ENCODE assay signal across 17 cellular contexts in the genomic region with DNA sequence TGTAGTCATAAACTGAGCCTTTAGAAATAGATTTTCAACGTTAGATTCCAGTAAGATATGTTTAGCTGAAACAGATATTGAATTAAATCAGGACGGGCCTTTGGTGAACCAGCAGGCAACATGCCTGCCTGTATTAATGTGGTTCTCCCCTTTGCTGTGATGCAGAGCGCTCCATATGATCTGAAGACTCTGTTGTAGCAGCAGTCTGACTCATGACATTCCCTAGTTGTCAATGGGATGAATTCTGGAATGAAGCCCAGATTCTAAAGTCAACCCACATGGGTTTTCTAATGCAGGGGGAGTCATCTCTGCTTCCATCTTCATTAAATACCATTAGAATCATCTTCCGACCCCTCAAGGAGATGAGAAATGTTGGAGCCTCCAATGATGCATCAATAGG.
DNase-seq lines count a peak whose midpoint lies in the region; ATAC-seq and TF ChIP-seq lines count a peak whose summit lies in the region.
"Had no signal": no experiment of that assay in that cellular context is flagged by ENCODE, and none has a peak within 500 bp of the region (broad histone marks: within the 10 kb centered on the region; RNA-seq: fewer than 3 reads in every experiment).

No MANE protein-coding gene starts in this region.

- BruUV-seq in OCI-LY7 (replicated peaks; lab: Mats Ljungman, UMichigan), result no TSS peak

- H3K36me3 ChIP-seq in BJ (ENCODE audit: control insufficient read depth, insufficient read depth, low read length) (no peaks in the 10 kb centered on the region), OCI-LY7 (ENCODE audit: insufficient read depth, low read length) (no peaks in the 10 kb centered on the region)
- H3K36me3 ChIP-seq: spleen, vagina had no signal

- no peaks in the 10 kb centered on the region for H3K79me2 ChIP-seq in OCI-LY7 (ENCODE audit: insufficient read depth, low read depth, low read length)

- H3K4me3 ChIP-seq in BJ (ENCODE audit: low read depth, low read length) (no peak overlapping the region), epithelial cell of esophagus (ENCODE audit: low read length) (no peak overlapping the region), OCI-LY7 (ENCODE audit: low read depth, low read length, poor library complexity, severe bottlenecking) (no peak overlapping the region)
- H3K4me3 ChIP-seq: body of pancreas, spleen, vagina had no signal

- POLR2A ChIA-PET in BJ (lab: Charles Lee) (no interaction called here), OCI-LY7 (lab: Charles Lee) (no interaction called here)

- CTCF ChIA-PET in BJ (lab: Yijun Ruan, JAX), result no interaction called here
- CTCF ChIA-PET in OCI-LY7 (lab: Charles Lee; ENCODE audit: unreplicated experiment), result no interaction called here

- in situ Hi-C loops in GM13976 (cut with MboI; ENCODE audit: low sequenced_read_pairs, unreplicated experiment), result no loop called here

- no peaks in the 10 kb centered on the region for H3K9me3 ChIP-seq in OCI-LY7 (ENCODE audit: low read length)
- H3K9me3 ChIP-seq: body of pancreas, spleen, vagina had no signal

- no peak for ATAC-seq in GM21717 (IDR thresholded peaks at IDR 0.05; ENCODE audit: unreplicated experiment)
- ATAC-seq: body of pancreas, Panc1 had no signal

- no peaks in the 10 kb centered on the region for H3K27me3 ChIP-seq in BJ (ENCODE audit: control insufficient read depth, insufficient read depth, low read length)
- H3K27me3 ChIP-seq: body of pancreas, spleen, vagina had no signal

- intact Hi-C loops in OCI-LY7 (cut with micrococcal nuclease; ENCODE audit: unreplicated experiment), result no loop called here

- no peaks in the 10 kb centered on the region for H3K9me2 ChIP-seq in OCI-LY7 (ENCODE audit: insufficient read depth, low read length)

- H3K4me1 ChIP-seq in OCI-LY7 (ENCODE audit: insufficient read depth, low read length, poor library complexity, severe bottlenecking), result no peaks in the 10 kb centered on the region
- H3K4me1 ChIP-seq: body of pancreas, spleen, vagina had no signal

- peak; percentile 18 for DNase-seq in BJ (ENCODE audit: low read depth)
- peak; percentile 85 for DNase-seq in HT1080 (ENCODE audit: low read depth)
- peak; percentile 39 for DNase-seq in epithelial cell of esophagus (ENCODE audit: low read depth)
- peak; percentile 76 for DNase-seq in non-pigmented ciliary epithelial cell (ENCODE audit: low read depth)
- DNase-seq in OCI-M2 (lab: John Stamatoyannopoulos, UW; ENCODE audit: unreplicated experiment), result no peak
- DNase-seq in GM13976 (ENCODE audit: low spot score), result no peak
- DNase-seq in OCI-LY7 (ENCODE audit: low spot score), result no peak
- DNase-seq: activated B cell treated with CpG ODN at 0.5 μM for 24 hours, activated gamma-delta T cell, body of pancreas, NCI-H524, occipital lobe, spleen, T-helper 1 cell had no signal

- no peak overlapping the region for H3K27ac ChIP-seq in OCI-LY7 (ENCODE audit: low read depth, low read length, poor library complexity, severe bottlenecking)
- H3K27ac ChIP-seq: body of pancreas, spleen, vagina had no signal

- no peak overlapping the region for H3K4me2 ChIP-seq in OCI-LY7 (ENCODE audit: low read length)

- H2AFZ ChIP-seq in OCI-LY7 (ENCODE audit: low read length), result no peak overlapping the region

- H4K20me1 ChIP-seq in OCI-LY7 (ENCODE audit: insufficient read depth, low read length), result no peaks in the 10 kb centered on the region

- TF ChIP-seq CTCF in BJ (IDR thresholded peaks at IDR 0.05; ENCODE audit: insufficient read depth, low read depth, low read length), result no peak
- TF ChIP-seq CTCF in epithelial cell of esophagus (IDR thresholded peaks at IDR 0.05; ENCODE audit: insufficient read depth, low read depth, low read length, missing control alignments), result no peak
- no peak for TF ChIP-seq CTCF in GM13976 (IDR thresholded peaks at IDR 0.05; ENCODE audit: borderline replicate concordance, control extremely low read depth, extremely low read depth, insufficient read depth, missing control alignments)
- TF ChIP-seq CTCF in OCI-LY7 (conservative IDR thresholded peaks at IDR 0.05; ENCODE audit: low read length), result no peak

Comparison
In these comparisons a context has a peak if more than half of its experiments do, and no peak if none do; other contexts are left out.
1. DNase-seq: peak in BJ (single experiment), HT1080 (single experiment), epithelial cell of esophagus (single experiment) and non-pigmented ciliary epithelial cell (single experiment); none in OCI-M2 (single experiment), GM13976 (single experiment) and OCI-LY7 (single experiment).